ENCODE assay signal across 13 cellular contexts in genomic region chr6:2378891-2379652, GRCh38.
DNase-seq lines count a peak whose midpoint lies in the region; ATAC-seq and TF ChIP-seq lines count a peak whose summit lies in the region.
"Had no signal": no experiment of that assay in that cellular context is flagged by ENCODE, and none has a peak within 500 bp of the region (broad histone marks: within the 10 kb centered on the region; RNA-seq: fewer than 3 reads in every experiment).

No MANE protein-coding gene starts in this region.

- no peak for TF ChIP-seq POLR2A in right lobe of liver (IDR thresholded peaks at IDR 0.05)

- intact Hi-C loops in right lobe of liver (cut with DNase I) = no loop called here

- H2AFZ ChIP-seq in SK-N-SH (ENCODE audit: low read depth) = no peak overlapping the region

- TF ChIP-seq RAD21 in SK-N-SH (IDR thresholded peaks at IDR 0.05; ENCODE audit: low read length) = no peak

- POLR2A ChIA-PET in SK-N-SH (lab: Yijun Ruan, JAX) = no interaction called here

- WGBS in SK-N-SH (ENCODE audit: low lambda C conversion rate) = 38% methylated on average over 9 of the region's 9 CpGs
- 72% methylated on average over 9 of the region's 9 CpGs for WGBS in right lobe of liver (ENCODE audit: insufficient coverage, low coverage, low lambda C conversion rate, missing lambda C conversion rate)

- no peak overlapping the region for H3K4me2 ChIP-seq in SK-N-SH
- H3K4me2 ChIP-seq: KMS-11 had no signal

- no peaks in the 10 kb centered on the region for H3F3A ChIP-seq in SK-N-SH (replicated peaks; ENCODE audit: insufficient read depth)

- TF ChIP-seq CTCF in SK-N-SH (IDR thresholded peaks at IDR 0.05) (no peak), astrocyte of the spinal cord (IDR thresholded peaks at IDR 0.05; ENCODE audit: low read depth, low read length) (no peak), right lobe of liver (IDR thresholded peaks at IDR 0.05) (no peak)

- no peaks in the 10 kb centered on the region for H3K79me2 ChIP-seq in SK-N-SH (ENCODE audit: insufficient read depth)

- no peak for TF ChIP-seq EP300 in SK-N-SH (IDR thresholded peaks at IDR 0.05; ENCODE audit: borderline replicate concordance in 1 of 2, low read depth in 1 of 2, low read length in 1 of 2)

- H3K9ac ChIP-seq in SK-N-SH = no peak overlapping the region
- H3K9ac ChIP-seq: KMS-11 had no signal

- H3K36me3 ChIP-seq in SK-N-SH (replicated peaks in 1 of 2; ENCODE audit: control insufficient read depth in 1 of 2, insufficient read depth in 2 of 2, low read length in 1 of 2) (no peaks in the 10 kb centered on the region), right lobe of liver (no peaks in the 10 kb centered on the region)
- H3K36me3 ChIP-seq: SJCRH30 had no signal

- no peaks in the 10 kb centered on the region for H3K27me3 ChIP-seq in SK-N-SH (ENCODE audit: insufficient read depth)
- no peaks in the 10 kb centered on the region for H3K27me3 ChIP-seq in right lobe of liver
- H3K27me3 ChIP-seq: SJCRH30 had no signal

- H3K4me3 ChIP-seq in SK-N-SH (ENCODE audit: low read depth in 2 of 2, low read length in 1 of 2) (no peak overlapping the region), astrocyte of the spinal cord (ENCODE audit: low read depth, low read length) (no peak overlapping the region), right lobe of liver (no peak overlapping the region)
- H3K4me3 ChIP-seq: SJCRH30 had no signal

- H3K27ac ChIP-seq in SK-N-SH (ENCODE audit: low read depth in 2 of 2, low read length in 1 of 2) = peak overlapping the region in 1 of 2 experiments; percentile 4; a peak in 1 of 4 replicates
- no peak overlapping the region for H3K27ac ChIP-seq in right lobe of liver
- H3K27ac ChIP-seq: KMS-11, SJCRH30 had no signal

- CTCF ChIA-PET in SK-N-SH (lab: Yijun Ruan, JAX) = no interaction called here

- in situ Hi-C loops in astrocyte of the spinal cord (cut with HindIII; ENCODE audit: low sequenced_read_pairs) = no loop called here

- H3K9me3 ChIP-seq in SK-N-SH = no peaks in the 10 kb centered on the region
- no peaks in the 10 kb centered on the region for H3K9me3 ChIP-seq in right lobe of liver
- H3K9me3 ChIP-seq: SJCRH30 had no signal

- H3K9me2 ChIP-seq in SK-N-SH = no peaks in the 10 kb centered on the region

- DNase-seq in SK-N-SH (no peak), HPDE6-E6E7 (ENCODE audit: extremely low spot score) (peak; percentile 37), astrocyte of the spinal cord (ENCODE audit: low read depth, low spot score) (peak; percentile 58), kidney glomerular epithelial cell (lab: John Stamatoyannopoulos, UW) (peak; percentile 14), right lobe of liver (no peak), cerebellum (ENCODE audit: low spot score) (no peak)
- DNase-seq: activated naive CD8-positive, alpha-beta T cell treated with anti-CD3 and anti-CD28 coated beads, Interleukin-2, amount 10 ng/mL, durations not matched to agents 7 days and 5 days; effector memory CD4-positive, alpha-beta T cell; SJCRH30; stimulated activated naive B cell treated with anti-CD40 and anti-IgM and Interleukin-4, amounts not matched to agents 10 μg/mL and 1 μg/mL and 100 μg/mL, for 72 hours had no signal

- ATAC-seq in SK-N-SH treated with all-trans-retinoic acid at 6 μM for 48 hours (0 out of 3 replicates have a peak, but pooled peaks have one; percentile 38), right lobe of liver (no peak), HG03097 (IDR thresholded peaks at IDR 0.05; ENCODE audit: low FRiP score, unreplicated experiment) (no peak)
- ATAC-seq: stimulated activated naive B cell treated with anti-CD40 and anti-IgM and Interleukin-4, amounts not matched to agents 10 μg/mL and 1 μg/mL and 100 μg/mL, for 72 hours had no signal

- no peaks in the 10 kb centered on the region for H4K20me1 ChIP-seq in SK-N-SH (ENCODE audit: insufficient read depth)

- H3K4me1 ChIP-seq in SK-N-SH (ENCODE audit: control insufficient read depth in 1 of 2, insufficient read depth in 2 of 2, low read depth in 1 of 2, low read length in 1 of 2) (no peaks in the 10 kb centered on the region; a peak in 1 of 4 replicates), right lobe of liver (no peaks in the 10 kb centered on the region)
- H3K4me1 ChIP-seq: SJCRH30 had no signal

TF ChIP-seq in SK-N-SH treated with all-trans-retinoic acid at 6 μM for 48 hours, 23 proteins besides CTCF, POLR2A, EP300 and RAD21:
- TF ChIP-seq PATZ1 (CRISPR knock-in tag; IDR thresholded peaks at IDR 0.05; ENCODE audit: borderline replicate concordance) = no peak
- TF ChIP-seq ZFP3 (CRISPR knock-in tag; IDR thresholded peaks at IDR 0.05) = no peak
- no peak for TF ChIP-seq POU6F1 (CRISPR knock-in tag; IDR thresholded peaks at IDR 0.05; ENCODE audit: borderline replicate concordance, low read depth)
- TF ChIP-seq TCF4 (CRISPR knock-in tag; IDR thresholded peaks at IDR 0.05; ENCODE audit: borderline replicate concordance) = no peak

TF ChIP-seq in SK-N-SH, 30 proteins besides CTCF, POLR2A, EP300 and RAD21:
- no peak for TF ChIP-seq TEAD4 (IDR thresholded peaks at IDR 0.05; ENCODE audit: borderline replicate concordance, insufficient read depth)
- no peak for TF ChIP-seq MEF2A (IDR thresholded peaks at IDR 0.05; ENCODE audit: borderline replicate concordance, low read depth)
- TF ChIP-seq, protein P1, sequence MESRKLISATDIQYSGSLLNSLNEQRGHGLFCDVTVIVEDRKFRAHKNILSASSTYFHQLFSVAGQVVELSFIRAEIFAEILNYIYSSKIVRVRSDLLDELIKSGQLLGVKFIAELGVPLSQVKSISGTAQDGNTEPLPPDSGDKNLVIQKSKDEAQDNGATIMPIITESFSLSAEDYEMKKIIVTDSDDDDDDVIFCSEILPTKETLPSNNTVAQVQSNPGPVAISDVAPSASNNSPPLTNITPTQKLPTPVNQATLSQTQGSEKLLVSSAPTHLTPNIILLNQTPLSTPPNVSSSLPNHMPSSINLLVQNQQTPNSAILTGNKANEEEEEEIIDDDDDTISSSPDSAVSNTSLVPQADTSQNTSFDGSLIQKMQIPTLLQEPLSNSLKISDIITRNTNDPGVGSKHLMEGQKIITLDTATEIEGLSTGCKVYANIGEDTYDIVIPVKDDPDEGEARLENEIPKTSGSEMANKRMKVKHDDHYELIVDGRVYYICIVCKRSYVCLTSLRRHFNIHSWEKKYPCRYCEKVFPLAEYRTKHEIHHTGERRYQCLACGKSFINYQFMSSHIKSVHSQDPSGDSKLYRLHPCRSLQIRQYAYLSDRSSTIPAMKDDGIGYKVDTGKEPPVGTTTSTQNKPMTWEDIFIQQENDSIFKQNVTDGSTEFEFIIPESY (IDR thresholded peaks at IDR 0.05; ENCODE audit: borderline replicate concordance, low read depth) = no peak
- TF ChIP-seq JUND (IDR thresholded peaks at IDR 0.05) = no peak
- TF ChIP-seq RXRA (IDR thresholded peaks at IDR 0.05; ENCODE audit: borderline replicate concordance, low read depth) = no peak
- TF ChIP-seq EZH2phosphoT487 (IDR thresholded peaks at IDR 0.05; ENCODE audit: borderline replicate concordance, low read depth) = no peak
- TF ChIP-seq NFIC (IDR thresholded peaks at IDR 0.05; ENCODE audit: borderline replicate concordance) = no peak
- TF ChIP-seq CHD2 (IDR thresholded peaks at IDR 0.05; ENCODE audit: low read length, partially characterized antibody) = no peak
- TF ChIP-seq, protein P2, sequence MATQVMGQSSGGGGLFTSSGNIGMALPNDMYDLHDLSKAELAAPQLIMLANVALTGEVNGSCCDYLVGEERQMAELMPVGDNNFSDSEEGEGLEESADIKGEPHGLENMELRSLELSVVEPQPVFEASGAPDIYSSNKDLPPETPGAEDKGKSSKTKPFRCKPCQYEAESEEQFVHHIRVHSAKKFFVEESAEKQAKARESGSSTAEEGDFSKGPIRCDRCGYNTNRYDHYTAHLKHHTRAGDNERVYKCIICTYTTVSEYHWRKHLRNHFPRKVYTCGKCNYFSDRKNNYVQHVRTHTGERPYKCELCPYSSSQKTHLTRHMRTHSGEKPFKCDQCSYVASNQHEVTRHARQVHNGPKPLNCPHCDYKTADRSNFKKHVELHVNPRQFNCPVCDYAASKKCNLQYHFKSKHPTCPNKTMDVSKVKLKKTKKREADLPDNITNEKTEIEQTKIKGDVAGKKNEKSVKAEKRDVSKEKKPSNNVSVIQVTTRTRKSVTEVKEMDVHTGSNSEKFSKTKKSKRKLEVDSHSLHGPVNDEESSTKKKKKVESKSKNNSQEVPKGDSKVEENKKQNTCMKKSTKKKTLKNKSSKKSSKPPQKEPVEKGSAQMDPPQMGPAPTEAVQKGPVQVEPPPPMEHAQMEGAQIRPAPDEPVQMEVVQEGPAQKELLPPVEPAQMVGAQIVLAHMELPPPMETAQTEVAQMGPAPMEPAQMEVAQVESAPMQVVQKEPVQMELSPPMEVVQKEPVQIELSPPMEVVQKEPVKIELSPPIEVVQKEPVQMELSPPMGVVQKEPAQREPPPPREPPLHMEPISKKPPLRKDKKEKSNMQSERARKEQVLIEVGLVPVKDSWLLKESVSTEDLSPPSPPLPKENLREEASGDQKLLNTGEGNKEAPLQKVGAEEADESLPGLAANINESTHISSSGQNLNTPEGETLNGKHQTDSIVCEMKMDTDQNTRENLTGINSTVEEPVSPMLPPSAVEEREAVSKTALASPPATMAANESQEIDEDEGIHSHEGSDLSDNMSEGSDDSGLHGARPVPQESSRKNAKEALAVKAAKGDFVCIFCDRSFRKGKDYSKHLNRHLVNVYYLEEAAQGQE (IDR thresholded peaks at IDR 0.05; ENCODE audit: low read depth, low read length) = no peak
- no peak for TF ChIP-seq RFX5 (IDR thresholded peaks at IDR 0.05; ENCODE audit: low read length)
- no peak for TF ChIP-seq TCF12 (IDR thresholded peaks at IDR 0.05)
- TF ChIP-seq GATA2 (CRISPR knock-in tag; IDR thresholded peaks at IDR 0.05) = no peak
- no peak for TF ChIP-seq NRF1 (IDR thresholded peaks at IDR 0.05; ENCODE audit: low read depth, low read length)

Comparison
In these comparisons a context has a peak if more than half of its experiments do, and no peak if none do; other contexts are left out.
1. DNase-seq: peak in HPDE6-E6E7 (single experiment), astrocyte of the spinal cord (single experiment) and kidney glomerular epithelial cell (single experiment); none in SK-N-SH (single experiment), right lobe of liver (0 of 3) and cerebellum (single experiment).